In genomic region chr12:27244680-27245005, GRCh38 we compare ENCODE assay signal across 8 cellular contexts. TPM values are rescaled to one million over a fixed set of nuclear protein-coding genes. Genes with fewer than 3 reads are reported as not detected.
DNase-seq lines count a peak whose midpoint lies in the region; ATAC-seq, FAIRE-seq and TF ChIP-seq lines count a peak whose summit lies in the region.

No MANE protein-coding gene starts in this region.

- no peak overlapping the region for H4K8ac ChIP-seq in mesendoderm (ENCODE audit: low read depth, low read length)

- peaks cover 0 to 3% (median 0%) of the 10 kb centered on the region in 7 donors for H3K9me3 Mint-ChIP-seq in CD14-positive monocyte

- H2BK5ac ChIP-seq in mesendoderm (ENCODE audit: low read length): no peak overlapping the region

- 1% methylated on average over 13 of the region's 13 CpGs for WGBS in K562 (ENCODE audit: insufficient coverage, low coverage, missing lambda C conversion rate)
- WGBS in mesendoderm (ENCODE audit: extremely low coverage, insufficient coverage, low lambda C conversion rate): no CpG with 5 or more reads among the region's 13 CpGs

- peaks cover 10 to 11% of the 10 kb centered on the region in 2 experiments for H3K4me1 ChIP-seq in K562 (replicated peaks in 1 of 2; ENCODE audit: control insufficient read depth in 2 of 2, insufficient read depth in 2 of 2, low read length in 2 of 2)
- H3K4me1 ChIP-seq in mesendoderm (ENCODE audit: control insufficient read depth, low read depth, low read length): no peaks in the 10 kb centered on the region

- no peak for TF ChIP-seq POLR2A in K562 (conservative IDR thresholded peaks at IDR 0.05)

- peaks cover 2% of the 10 kb centered on the region; the same call in 1 of the 2 replicates for H3K9me3 ChIP-seq in K562 (replicated peaks; ENCODE audit: control insufficient read depth, insufficient read depth, low read depth, low read length)

- H3K23ac ChIP-seq in mesendoderm (ENCODE audit: low read length): peak overlapping the region; percentile 53

- H3K79me1 ChIP-seq in mesendoderm (ENCODE audit: low read length): peaks cover 7% of the 10 kb centered on the region

- no peak for TF ChIP-seq RAD21 in K562 (CRISPR knock-in tag; conservative IDR thresholded peaks at IDR 0.05 in 1 of 2, IDR thresholded peaks at IDR 0.05 in 1 of 2)

- H2BK15ac ChIP-seq in mesendoderm (replicated peaks; ENCODE audit: low read depth): no peak overlapping the region

- H3K4me1 Mint-ChIP-seq in CD14-positive monocyte: peaks cover 45% of the 10 kb centered on the region

- H3K27me3 ChIP-seq in K562 (ENCODE audit: control insufficient read depth in 2 of 2, insufficient read depth in 2 of 2, low read length in 2 of 2): no peaks in the 10 kb centered on the region
- H3K27me3 ChIP-seq in mesendoderm (ENCODE audit: insufficient read depth, low read length, poor library complexity): no peaks in the 10 kb centered on the region

- no peak overlapping the region for H2BK120ac ChIP-seq in mesendoderm (ENCODE audit: low read depth, low read length)

- H3K27ac ChIP-seq in K562 (ENCODE audit: extremely low read depth, low read depth, low read length) (peak overlapping the region; percentile 37), mesendoderm (ENCODE audit: low read depth, low read length) (peak overlapping the region; percentile 52)

- ATAC-seq in K562 (no peak), sciatic nerve (no peak)

- peak overlapping the region; percentile 32 for H3K18ac ChIP-seq in mesendoderm (ENCODE audit: low read length)

- H3K9me1 ChIP-seq in K562 (ENCODE audit: control insufficient read depth, insufficient read depth, low read length): no peaks in the 10 kb centered on the region

- POLR2A ChIA-PET in K562 (lab: Yijun Ruan, JAX): interaction anchor here (0.5 to 1.2 kb wide), 4 partner anchors 11 to 252 kb away, joined by 3 read pairs; no protein-coding TSS in a partner anchor

- H3K27me3 Mint-ChIP-seq in CD14-positive monocyte (ENCODE audit: low read depth in 3 of 3): no peaks in the 10 kb centered on the region

- H3K4me2 ChIP-seq in K562 (ENCODE audit: insufficient read depth, low read length): peak overlapping the region; percentile 89
- H3K4me2 ChIP-seq in mesendoderm (ENCODE audit: low read length): peak overlapping the region; percentile 95

- peaks cover 3 to 7% of the 10 kb centered on the region in 2 donors for H3K36me3 Mint-ChIP-seq in CD14-positive monocyte

- H3K4me3 Mint-ChIP-seq in CD14-positive monocyte: peak overlapping the region; percentile 99

- DNase-seq in CD14-positive monocyte (ENCODE audit: low spot score): no peak
- DNase-seq in HS-5 (ENCODE audit: low read depth): peak; percentile 19
- DNase-seq in K562 (ENCODE audit: extremely low read depth in 1 of 4, low spot score in 3 of 4): no peak
- DNase-seq in mesendoderm: no peak
- no peak for DNase-seq in NCI-H82 (lab: John Stamatoyannopoulos, UW)
- no peak for DNase-seq in DMS53 treated with DMSO at 0.1 percent for 48 hours (lab: John Stamatoyannopoulos, UW; ENCODE audit: unreplicated experiment)
- DNase-seq in superior temporal gyrus (ENCODE audit: extremely low spot score): no peak
- no peak for DNase-seq in sciatic nerve (ENCODE audit: low spot score)

- H3K79me2 ChIP-seq in K562 (ENCODE audit: control insufficient read depth, insufficient read depth, low read length) (no peaks in the 10 kb centered on the region), mesendoderm (ENCODE audit: control insufficient read depth, insufficient read depth, low read length) (peaks cover 12% of the 10 kb centered on the region)

- H3K4me3 ChIP-seq in K562: peak overlapping the region; percentile 65
- peak overlapping the region; percentile 97 for H3K4me3 ChIP-seq in mesendoderm (ENCODE audit: low read length)

- no peak overlapping the region for H4K5ac ChIP-seq in mesendoderm (ENCODE audit: low read length)

- TF ChIP-seq CTCF in CD14-positive monocyte (IDR thresholded peaks at IDR 0.05) (no peak), K562 (IDR thresholded peaks at IDR 0.05 in 2 of 3, conservative IDR thresholded peaks at IDR 0.05 in 1 of 3; ENCODE audit: insufficient read depth in 2 of 3, low read depth in 1 of 3, low read length in 3 of 3) (no peak)

- H4K20me1 ChIP-seq in K562 (replicated peaks; ENCODE audit: control insufficient read depth, insufficient read depth, low read length): no peaks in the 10 kb centered on the region

- H3K36me3 ChIP-seq in K562 (ENCODE audit: control insufficient read depth, insufficient read depth, low read length) (no peaks in the 10 kb centered on the region), mesendoderm (ENCODE audit: control insufficient read depth, insufficient read depth, low read length) (no peaks in the 10 kb centered on the region)

- FAIRE-seq in K562 (lab: Jason Lieb, UNC): no peak

- peak overlapping the region; percentile 92 to 100 (median 98) for H3K27ac Mint-ChIP-seq in CD14-positive monocyte

- in situ Hi-C loops in K562 (cut with MboI): no loop called here

- peak overlapping the region; percentile 100 for H2AFZ ChIP-seq in K562 (ENCODE audit: low read depth, low read length)

- H3K56ac ChIP-seq in mesendoderm (ENCODE audit: low read length): peak overlapping the region; percentile 95

- H3K4ac ChIP-seq in mesendoderm (ENCODE audit: low read depth, low read length): no peak overlapping the region

- H3K9ac ChIP-seq in K562 (ENCODE audit: insufficient read depth in 1 of 2, low read depth in 2 of 2, low read length in 2 of 2) (peak overlapping the region; percentile 73 to 92), mesendoderm (ENCODE audit: low read length) (peak overlapping the region; percentile 94)

- no peak overlapping the region for H2AK5ac ChIP-seq in mesendoderm (ENCODE audit: low read length)

- CTCF ChIA-PET in K562 (lab: Yijun Ruan, JAX; ENCODE audit: low intra/inter-chr PET ratio): no interaction called here

- intact Hi-C loops in CD14-positive monocyte (cut with micrococcal nuclease) (loop anchor here (2.0 to 5.0 kb wide), 2 partner anchors 64 to 67 kb away; no protein-coding TSS in a partner anchor), K562 (cut with micrococcal nuclease) (loop anchor here (10.0 kb wide), 1 partner anchor 230 kb away; the partner anchor contains the start of gene TM7SF3), sciatic nerve (cut with DNase I) (no loop called here)

- TF ChIP-seq EP300 in K562 (IDR thresholded peaks at IDR 0.05; ENCODE audit: low read length): no peak

- BruUV-seq in K562 (replicated peaks; lab: Mats Ljungman, UMichigan): no TSS peak

TF ChIP-seq in K562, 482 proteins besides CTCF, POLR2A, EP300 and RAD21 (continues in another document):
- no peak for TF ChIP-seq NCOA1 (IDR thresholded peaks at IDR 0.05; ENCODE audit: low read depth)
- no peak for TF ChIP-seq POLR3G (IDR thresholded peaks at IDR 0.05; ENCODE audit: extremely low read depth, insufficient read length, insufficient replicate concordance)
- no peak for TF ChIP-seq CGGBP1 (CRISPR knock-in tag; IDR thresholded peaks at IDR 0.05)
- no peak for TF ChIP-seq TCF15 (CRISPR knock-in tag; IDR thresholded peaks at IDR 0.05)

RNA-seq across cellular contexts. Expression of gene STK38L, which starts 0.6 kb away (rescaled TPM):
- polyA plus RNA-seq in CD14-positive monocyte (10 to 100 TPM; 20.0 to 29.5 TPM), K562 (2011; rRNA removed) (2.9 and 6.8 TPM in 2 replicates), K562 (2014; fragmentation: Illumina TruSeq; extraction: Trizol) (7.1 and 10.7 TPM in 2 replicates), K562 (2014; fragmentation: Nextera tagmentation; extraction: Ambion mirVana) (1 to 10 TPM; 2.6 to 3.2 TPM), K562 (2014; rRNA removed) (6.9 and 8.1 TPM in 2 replicates)
- total RNA-seq in K562 (2011; cell fraction: chromatin; rRNA removed; ENCODE audit: low replicate concordance): 3.1 and 7.4 TPM in 2 replicates
- total RNA-seq in K562 (2011; cell fraction: nucleolus; rRNA removed): 0.50 and 0.53 TPM in 2 replicates
- total RNA-seq in K562 (2011; cell fraction: nucleoplasm; rRNA removed): 1.4 and 2.2 TPM in 2 replicates
- total RNA-seq in K562 (2014; rRNA removed) (6.0 and 7.0 TPM in 2 replicates), K562 (2014; rRNA removed; fragmentation: Illumina TruSeq; extraction: Trizol) (9.2 and 10.6 TPM in 2 replicates), K562 (2015; rRNA removed; fragmentation: Illumina TruSeq; extraction: Trizol) (5.9 and 7.9 TPM in 2 replicates), K562 (2021) (9.2 and 9.3 TPM in 2 replicates), sciatic nerve (45.1 TPM)
- 0.94 and 1.0 TPM in 2 replicates for polyA plus RNA-seq in K562 (2011; cell fraction: cytosol; rRNA removed)
- 1.6 and 2.0 TPM in 2 replicates for polyA plus RNA-seq in K562 (2011; cell fraction: nucleus; rRNA removed)
- polyA plus RNA-seq in K562 (2012): 4.4 and 5.0 TPM in 2 replicates
- 5.1 and 6.9 TPM in 2 replicates for polyA minus RNA-seq in K562 (2011; rRNA and poly(A)+ RNA removed)
- polyA minus RNA-seq in K562 (2011; cell fraction: cytosol; rRNA and poly(A)+ RNA removed): 2.9 and 6.6 TPM in 2 replicates
- polyA minus RNA-seq in K562 (2011; cell fraction: nucleus; rRNA and poly(A)+ RNA removed): 1.5 and 1.7 TPM in 2 replicates
- polyA plus RNA-seq in mesendoderm (2013, experiment 1 of 2): 34.3 TPM
- 35.0 TPM for polyA plus RNA-seq in mesendoderm (2013, experiment 2 of 2)
